Comparison of ENCODE assay signal across 15 cellular contexts in genomic region chr5:149117970-149118369, GRCh38. TPM values are rescaled to one million over a fixed set of nuclear protein-coding genes. Genes with fewer than 3 reads are reported as not detected.
A peak's percentile ranks its signal among the peaks of the same experiment; 100 is the strongest.
DNase-seq lines count a peak whose midpoint lies in the region; ATAC-seq, FAIRE-seq and TF ChIP-seq lines count a peak whose summit lies in the region.
"Had no signal": no experiment of that assay in that cellular context is flagged by ENCODE, and none has a peak within 500 bp of the region (broad histone marks: within the 10 kb centered on the region; RNA-seq: fewer than 3 reads in every experiment).

No MANE protein-coding gene starts in this region.

- H3K4me2 ChIP-seq in GM12878 (ENCODE audit: control insufficient read depth, insufficient read depth) = no peak overlapping the region

- no peak overlapping the region for H2AFZ ChIP-seq in GM12878 (ENCODE audit: control insufficient read depth, low read depth, low read length)

- POLR2A ChIA-PET in GM12878 (lab: Charles Lee) = no interaction called here

- TF ChIP-seq EP300 in GM12878 (IDR thresholded peaks at IDR 0.05; ENCODE audit: borderline replicate concordance in 1 of 2, control insufficient read depth in 1 of 2, low read depth in 2 of 2, low read length in 2 of 2) (no peak), esophagus muscularis mucosa (IDR thresholded peaks at IDR 0.05) (no peak)

- CTCF ChIA-PET in GM12878 (lab: Yijun Ruan, JAX) = interaction anchor here (0.9 to 1.3 kb wide), 2 partner anchors 22 to 377 kb away, joined by 3 to 6 read pairs; no protein-coding TSS in a partner anchor

- TF ChIP-seq POLR2A in GM12878 (IDR thresholded peaks at IDR 0.05; ENCODE audit: low read depth, low read length) (no peak), esophagus muscularis mucosa (IDR thresholded peaks at IDR 0.05; ENCODE audit: low read depth) (no peak)

- intact Hi-C loops in GM12878 (cut with micrococcal nuclease; ENCODE audit: unreplicated experiment) = loop anchor here (5.0 kb wide), 1 partner anchor 81 kb away; no protein-coding TSS in a partner anchor
- intact Hi-C loops in esophagus muscularis mucosa (cut with DNase I) = loop anchor here (10.0 kb wide), 1 partner anchor 103 kb away; no protein-coding TSS in a partner anchor

- no peak for DNase-seq in GM12878 (ENCODE audit: low read depth, low spot score)
- no peak for DNase-seq in DMS53 (lab: John Stamatoyannopoulos, UW)
- DNase-seq in esophagus muscularis mucosa (ENCODE audit: extremely low spot score) = no peak
- DNase-seq in epidermal melanocyte (ENCODE audit: insufficient read length, low spot score) = no peak
- no peak for DNase-seq in SKM-1 treated with dmso at 0.1 percent for 144 hours (lab: John Stamatoyannopoulos, UW; ENCODE audit: unreplicated experiment)
- DNase-seq: activated CD8-positive, alpha-beta memory T cell treated with anti-CD3 and anti-CD28 coated beads, Interleukin-2, amount 50 U/mL, for 48 hours; GOT3; NCI-H510A; pancreas; stimulated activated CD4-positive, alpha-beta T cell treated with anti-CD3 and anti-CD28 coated beads, Interleukin-12 subunit alpha, Interleukin-12 subunit beta, amount 100 ng/mL, for 4 hours had no signal

- ATAC-seq in GM19023 (IDR thresholded peaks at IDR 0.05; ENCODE audit: unreplicated experiment) (peak; percentile 72), GM21526 (IDR thresholded peaks at IDR 0.05; ENCODE audit: low FRiP score, unreplicated experiment) (peak; percentile 62), HG03066 (IDR thresholded peaks at IDR 0.05; ENCODE audit: low read depth, unreplicated experiment) (peak; percentile 53), GM12878 (peak; percentile 35; the same call in 2 of the 3 replicates)
- ATAC-seq: pancreas, Right ventricle myocardium inferior had no signal

- H3K9ac ChIP-seq in GM12878 (ENCODE audit: control insufficient read depth, insufficient read depth, low read length) = no peak overlapping the region

- TF ChIP-seq RAD21 in GM12878 (IDR thresholded peaks at IDR 0.05; ENCODE audit: insufficient read depth, low read depth, low read length) = no peak

- H3K36me3 ChIP-seq in GM12878 (ENCODE audit: control insufficient read depth in 2 of 2, insufficient read depth in 2 of 2, low read length in 1 of 2) (no peaks in the 10 kb centered on the region), esophagus muscularis mucosa (no peaks in the 10 kb centered on the region)
- H3K36me3 ChIP-seq: pancreas had no signal

- WGBS in GM12878 (ENCODE audit: insufficient coverage, insufficient replicate concordance, low lambda C conversion rate, missing lambda C conversion rate) = 0% methylated on average over 1 of the region's 1 CpG
- 100% methylated on average over 1 of the region's 1 CpG for WGBS in esophagus muscularis mucosa

- SMC1A ChIA-PET in GM12878 (lab: Charles Lee; ENCODE audit: uncharacterized antibody, unreplicated experiment) = interaction anchor here (1.0 kb wide), 1 partner anchor 386 kb away, joined by 3 read pairs; no protein-coding TSS in a partner anchor

- H3K9me3 ChIP-seq in GM12878 (replicated peaks; ENCODE audit: control insufficient read depth, insufficient read depth, low read length) = no peaks in the 10 kb centered on the region
- H3K9me3 ChIP-seq in esophagus muscularis mucosa = no peaks in the 10 kb centered on the region
- H3K9me3 ChIP-seq: pancreas had no signal

- H3K4me3 ChIP-seq in GM12878 = no peak overlapping the region
- no peak overlapping the region for H3K4me3 ChIP-seq in esophagus muscularis mucosa
- H3K4me3 ChIP-seq: pancreas had no signal

- H3K4me1 ChIP-seq in GM12878 (ENCODE audit: control insufficient read depth, insufficient read depth, low read length) (no peaks in the 10 kb centered on the region), esophagus muscularis mucosa (peaks cover 0 to 6% (median 0%) of the 10 kb centered on the region in 4 donors)

- H4K20me1 ChIP-seq in GM12878 (ENCODE audit: control insufficient read depth, insufficient read depth) = no peaks in the 10 kb centered on the region; the same call in 1 of the 2 replicates

- H3K27ac ChIP-seq in GM12878 (ENCODE audit: control insufficient read depth, insufficient read depth) (no peak overlapping the region), esophagus muscularis mucosa (replicated peaks in 1 of 4) (no peak overlapping the region)
- H3K27ac ChIP-seq: pancreas had no signal

- FAIRE-seq in GM12878 (lab: Jason Lieb, UNC) = no peak
- FAIRE-seq: pancreas, TTC549 had no signal

- no peak for TF ChIP-seq CTCF in GM12878 (IDR thresholded peaks at IDR 0.05 in 2 of 3, conservative IDR thresholded peaks at IDR 0.05 in 1 of 3; ENCODE audit: control insufficient read depth in 2 of 3, extremely low read depth in 1 of 3, insufficient read depth in 1 of 3, low read depth in 3 of 3, low read length in 3 of 3)
- no peak for TF ChIP-seq CTCF in esophagus muscularis mucosa (IDR thresholded peaks at IDR 0.05)

- H3K27me3 ChIP-seq in GM12878 (replicated peaks in 1 of 2; ENCODE audit: control insufficient read depth in 2 of 2, insufficient read depth in 2 of 2, low read length in 1 of 2) (no peaks in the 10 kb centered on the region; a peak in 1 of 4 replicates), esophagus muscularis mucosa (no peaks in the 10 kb centered on the region)
- H3K27me3 ChIP-seq: pancreas had no signal

- RAD21 ChIA-PET in GM12878 (lab: Charles Lee; ENCODE audit: unreplicated experiment) = no interaction called here

- BruUV-seq in GM12878 (replicated peaks; lab: Mats Ljungman, UMichigan) = no TSS peak

- H3K79me2 ChIP-seq in GM12878 (ENCODE audit: control insufficient read depth, insufficient read depth, low read length) = no peaks in the 10 kb centered on the region

- in situ Hi-C loops in GM12878 (cut with MboI) = loop anchor here (10.0 kb wide), 1 partner anchor 383 kb away; no protein-coding TSS in a partner anchor

TF ChIP-seq in GM12878, 131 proteins besides CTCF, POLR2A, EP300 and RAD21 (continues in another document):
- TF ChIP-seq CEBPB (IDR thresholded peaks at IDR 0.05; ENCODE audit: borderline replicate concordance in 1 of 2, low read depth in 2 of 2, low read length in 2 of 2) = no peak
- no peak for TF ChIP-seq RFX5 (IDR thresholded peaks at IDR 0.05; ENCODE audit: low read depth, low read length)
- TF ChIP-seq NKRF (conservative IDR thresholded peaks at IDR 0.05) = no peak

RNA-seq across cellular contexts. Expression of gene ABLIM3, which starts 23.3 kb away (rescaled TPM):
- total RNA-seq in GM12878 (2013; cell fraction: nucleolus; rRNA removed) = not detected in 2 replicates
- total RNA-seq in GM12878 (2014; rRNA removed) (not detected in 2 replicates), GM12878 (2014; rRNA removed; fragmentation: Illumina TruSeq; extraction: Trizol) (not detected in 2 replicates), GM12878 (2021) (0.13 TPM in 1 of 2 replicates, not detected in the other), esophagus muscularis mucosa (10 to 100 TPM; 40.9 to 64.5 (median 45.8) TPM)
- not detected for polyA plus RNA-seq in GM12878 (2011; ENCODE audit: low read depth)
- polyA plus RNA-seq in GM12878 (2011; rRNA removed) (not detected in 2 replicates), GM12878 (2014; fragmentation: Illumina TruSeq; extraction: Trizol) (not detected in 2 replicates), GM12878 (2014; fragmentation: Nextera tagmentation; extraction: Ambion mirVana) (not detected), GM12878 (2014; rRNA removed) (0.03 TPM in 1 of 2 replicates, not detected in the other), GM12878 (2016; fragmentation: Nextera tagmentation; extraction: Ambion mirVana) (not detected)
- polyA plus RNA-seq in GM12878 (2011; cell fraction: cytosol; rRNA removed) = not detected in 2 replicates
- polyA plus RNA-seq in GM12878 (2011; cell fraction: nucleus; rRNA removed) = not detected in 2 replicates
- polyA plus RNA-seq in GM12878 (2012) = not detected in 2 replicates
- not detected in 2 replicates for polyA minus RNA-seq in GM12878 (2011; rRNA and poly(A)+ RNA removed)
- polyA minus RNA-seq in GM12878 (2011; cell fraction: cytosol; rRNA and poly(A)+ RNA removed) = not detected in 2 replicates
- not detected in 2 replicates for polyA minus RNA-seq in GM12878 (2011; cell fraction: nucleus; rRNA and poly(A)+ RNA removed)

RNA-seq across cellular contexts. Expression of gene SH3TC2, which starts 55.1 kb away (rescaled TPM):
- not detected in 2 replicates for total RNA-seq in GM12878 (2013; cell fraction: nucleolus; rRNA removed)
- total RNA-seq in GM12878 (2014; rRNA removed) (not detected in 2 replicates), GM12878 (2014; rRNA removed; fragmentation: Illumina TruSeq; extraction: Trizol) (not detected in 2 replicates), GM12878 (2021) (not detected in 2 replicates), esophagus muscularis mucosa (1 to 10 TPM in 3 of 4 donors, under 1 TPM in 1; 0.84 to 2.4 (median 1.7) TPM)
- polyA plus RNA-seq in GM12878 (2011; ENCODE audit: low read depth) = not detected
- polyA plus RNA-seq in GM12878 (2011; rRNA removed) (not detected in 2 replicates), GM12878 (2014; fragmentation: Illumina TruSeq; extraction: Trizol) (not detected in 2 replicates), GM12878 (2014; fragmentation: Nextera tagmentation; extraction: Ambion mirVana) (not detected), GM12878 (2014; rRNA removed) (not detected in 2 replicates), GM12878 (2016; fragmentation: Nextera tagmentation; extraction: Ambion mirVana) (not detected)
- not detected in 2 replicates for polyA plus RNA-seq in GM12878 (2011; cell fraction: cytosol; rRNA removed)
- not detected in 2 replicates for polyA plus RNA-seq in GM12878 (2011; cell fraction: nucleus; rRNA removed)
- not detected in 2 replicates for polyA plus RNA-seq in GM12878 (2012)
- polyA minus RNA-seq in GM12878 (2011; rRNA and poly(A)+ RNA removed) = not detected in 2 replicates
- polyA minus RNA-seq in GM12878 (2011; cell fraction: cytosol; rRNA and poly(A)+ RNA removed) = not detected in 2 replicates
- not detected in 2 replicates for polyA minus RNA-seq in GM12878 (2011; cell fraction: nucleus; rRNA and poly(A)+ RNA removed)

Comparison
In these comparisons a context has a peak if more than half of its experiments do, and no peak if none do; other contexts are left out.
1. RNA of gene ABLIM3, which starts 23.3 kb away (total RNA-seq): 40.9 to 64.5 TPM in esophagus muscularis mucosa; 0.13 TPM in GM12878; every median in the first group is over 10 times any median in the second.
2. Peak in every context shown above with its lines, with median percentiles within 50 percentile points of each other: ATAC-seq.